ENCODE assay signal across 18 cellular contexts in genomic region chr5:127976525-127976924, GRCh38.
"Had no signal": no experiment of that assay in that cellular context is flagged by ENCODE, and none has a peak within 500 bp of the region (broad histone marks: within the 10 kb centered on the region; RNA-seq: fewer than 3 reads in every experiment).

No MANE protein-coding gene starts in this region.

- H3K4me1 ChIP-seq: esophagus squamous epithelium, foreskin keratinocyte, spleen, testis had no signal

- H3K4me3 ChIP-seq: esophagus squamous epithelium, mucosa of descending colon, spleen, testis, tibial nerve had no signal

- DNase-seq: effector memory CD4-positive, alpha-beta T cell; esophagus squamous epithelium; foreskin keratinocyte; hypothalamus; kidney glomerular epithelial cell; mucosa of descending colon; naive thymus-derived CD8-positive, alpha-beta T cell; spleen; stimulated activated CD4-positive, alpha-beta T cell treated with anti-CD3 and anti-CD28 coated beads, Interleukin-15, amount 100 ng/mL, for 24 hours; stimulated activated CD4-positive, alpha-beta T cell treated with anti-CD3 and anti-CD28 coated beads, Interleukin-1b, Interleukin-23, amount 100 ng/mL, for 48 hours; stimulated activated CD4-positive, alpha-beta T cell treated with anti-CD3 and anti-CD28 coated beads, Interleukin-4, amount 100 ng/mL, for 24 hours; testis had no signal

- H3K9me3 ChIP-seq: esophagus squamous epithelium, mucosa of descending colon, neutrophil, spleen, testis, tibial nerve had no signal

- ATAC-seq: foreskin keratinocyte; left lobe of liver; mucosa of descending colon; naive thymus-derived CD8-positive, alpha-beta T cell; stimulated activated memory B cell treated with anti-CD40 and anti-IgM and Interleukin-4, amounts not matched to agents 10 μg/mL and 1 μg/mL and 100 μg/mL, for 72 hours had no signal

- H3K27ac Mint-ChIP-seq: naive thymus-derived CD8-positive, alpha-beta T cell; stimulated activated memory B cell treated with anti-CD40 and anti-IgM and Interleukin-4, amounts not matched to agents 10 μg/mL and 1 μg/mL and 100 μg/mL, for 72 hours; stimulated activated naive CD8-positive, alpha-beta T cell treated with anti-CD3 and anti-CD28 coated beads, Interleukin-15, Interleukin-2, amounts not matched to agents 100 ng/mL and 50 ng/mL, for 24 hours had no signal

- H3K9me3 Mint-ChIP-seq: stimulated activated memory B cell treated with anti-CD40 and anti-IgM and Interleukin-4, amounts not matched to agents 10 μg/mL and 1 μg/mL and 100 μg/mL, for 72 hours; stimulated activated naive CD8-positive, alpha-beta T cell treated with anti-CD3 and anti-CD28 coated beads, Interleukin-15, Interleukin-2, amounts not matched to agents 100 ng/mL and 50 ng/mL, for 24 hours had no signal

- H3K4me3 Mint-ChIP-seq: naive thymus-derived CD8-positive, alpha-beta T cell; stimulated activated memory B cell treated with anti-CD40 and anti-IgM and Interleukin-4, amounts not matched to agents 10 μg/mL and 1 μg/mL and 100 μg/mL, for 72 hours; stimulated activated naive CD8-positive, alpha-beta T cell treated with anti-CD3 and anti-CD28 coated beads, Interleukin-15, Interleukin-2, amounts not matched to agents 100 ng/mL and 50 ng/mL, for 24 hours had no signal

- H3K27me3 Mint-ChIP-seq: naive thymus-derived CD8-positive, alpha-beta T cell; stimulated activated memory B cell treated with anti-CD40 and anti-IgM and Interleukin-4, amounts not matched to agents 10 μg/mL and 1 μg/mL and 100 μg/mL, for 72 hours; stimulated activated naive CD8-positive, alpha-beta T cell treated with anti-CD3 and anti-CD28 coated beads, Interleukin-15, Interleukin-2, amounts not matched to agents 100 ng/mL and 50 ng/mL, for 24 hours had no signal

- H3K36me3 ChIP-seq: esophagus squamous epithelium, neutrophil, spleen, tibial nerve had no signal

- H3K27ac ChIP-seq: epithelial cell of prostate, esophagus squamous epithelium, foreskin keratinocyte, neutrophil, testis had no signal

- H3K27me3 ChIP-seq: esophagus squamous epithelium, foreskin keratinocyte, neutrophil, spleen, testis, tibial nerve had no signal
